In the genomic region with DNA sequence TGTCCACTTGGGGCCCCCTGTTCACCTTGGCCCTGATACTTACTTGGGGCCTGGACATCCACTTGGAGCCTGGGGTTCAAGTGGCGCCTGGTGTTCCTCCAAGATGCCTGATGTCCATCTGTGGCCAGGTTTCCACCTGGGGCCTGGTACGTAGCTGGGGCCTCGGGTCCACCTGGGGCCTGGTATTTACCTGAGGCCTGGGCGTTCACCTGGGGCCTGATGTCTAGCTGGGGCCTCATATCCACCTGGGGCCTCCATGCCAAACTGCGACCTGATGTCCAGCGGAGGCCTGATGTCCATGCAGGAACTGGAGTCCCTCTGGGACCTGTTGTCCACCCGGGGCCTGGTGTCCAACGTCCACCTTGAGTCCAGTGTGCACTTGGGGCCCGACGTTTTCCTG, we compare ENCODE assay signal across 4 cellular contexts.
DNase-seq lines count a peak whose midpoint lies in the region; TF ChIP-seq lines count a peak whose summit lies in the region.
"Not testable (repeated sequence)": the region's sequence is repeated elsewhere in the genome, so short reads cannot be mapped to it uniquely, and the experiment has no call there.

No MANE protein-coding gene starts in this region.

- not testable (repeated sequence) for H3K79me2 ChIP-seq in H9 (ENCODE audit: insufficient read depth, low read length)

- H3K23ac ChIP-seq in H9 (ENCODE audit: insufficient read length, low read depth, low read length), result not testable (repeated sequence)

- H3K9me3 Mint-ChIP-seq in H9, result not testable (repeated sequence)

- H3K4me2 ChIP-seq in H9 (ENCODE audit: insufficient read depth, insufficient read length, low read length), result not testable (repeated sequence)

- intact Hi-C loops in sigmoid colon (cut with DNase I), result not testable (repeated sequence)

- WGBS in H9 (ENCODE audit: extremely low coverage, insufficient read length, low lambda C conversion rate), result no CpG with 5 or more reads among the region's 10 CpGs
- WGBS in sigmoid colon, 2 donors, result 95 to 97% methylated on average over 7 of the region's 10 CpGs

- TF ChIP-seq POLR2A in sigmoid colon (IDR thresholded peaks at IDR 0.05), result not testable (repeated sequence)

- H2BK5ac ChIP-seq in H9 (ENCODE audit: insufficient read length, low read length), result not testable (repeated sequence)

- not testable (repeated sequence) for H3K18ac ChIP-seq in H9 (ENCODE audit: insufficient read length, low read depth, low read length)

- H3K27me3 ChIP-seq in H9 (ENCODE audit: insufficient read depth, low read length); sigmoid colon: not testable (repeated sequence)

- H3K27me3 Mint-ChIP-seq in H9 (ENCODE audit: low read depth), result not testable (repeated sequence)

- not testable (repeated sequence) for H3K4me3 Mint-ChIP-seq in H9

- H2BK15ac ChIP-seq in H9 (ENCODE audit: low read depth, low read length), result not testable (repeated sequence)

- not testable (repeated sequence) for H3K4me1 Mint-ChIP-seq in H9

- H2AK5ac ChIP-seq in H9 (ENCODE audit: insufficient read length, low read length), result not testable (repeated sequence)

- not testable (repeated sequence) for TF ChIP-seq EP300 in sigmoid colon (IDR thresholded peaks at IDR 0.05)

- H3K36me3 ChIP-seq in sigmoid colon, result not testable (repeated sequence)

- H4K20me1 ChIP-seq in H9 (ENCODE audit: control insufficient read depth, insufficient read depth, insufficient read length), result not testable (repeated sequence)

- H4K8ac ChIP-seq in H9 (replicated peaks; ENCODE audit: insufficient read length, low read depth, low read length), result not testable (repeated sequence)

- H3K23me2 ChIP-seq in H9 (ENCODE audit: insufficient read length, low read depth, low read length, poor library complexity, severe bottlenecking), result not testable (repeated sequence)

- not testable (repeated sequence) for H2BK120ac ChIP-seq in H9 (ENCODE audit: low read depth, low read length, poor library complexity, severe bottlenecking)

- H4K91ac ChIP-seq in H9 (ENCODE audit: insufficient read length, low read depth, low read length), result not testable (repeated sequence)

- H3K27ac Mint-ChIP-seq in H9, result not testable (repeated sequence)

- not testable (repeated sequence) for H3K9ac ChIP-seq in H9 (ENCODE audit: extremely low read depth, insufficient read length, low read length)

- TF ChIP-seq CTCF in H9 (conservative IDR thresholded peaks at IDR 0.05); sigmoid colon (IDR thresholded peaks at IDR 0.05): not testable (repeated sequence)

- H3K4me3 ChIP-seq in sigmoid colon, result not testable (repeated sequence)

- H3K4me1 ChIP-seq in H9 (ENCODE audit: insufficient read depth, low read length); sigmoid colon: not testable (repeated sequence)

- not testable (repeated sequence) for H2BK12ac ChIP-seq in H9 (ENCODE audit: insufficient read length, low read depth, low read length)

- not testable (repeated sequence) for H3K79me1 ChIP-seq in H9 (ENCODE audit: insufficient read depth, low read depth, low read length, poor library complexity, severe bottlenecking)

- H3K36me3 Mint-ChIP-seq in H9 (ENCODE audit: insufficient read depth in 1 of 3, low read depth in 3 of 3), result not testable (repeated sequence)

- not testable (repeated sequence) for H3T11ph ChIP-seq in H9 (ENCODE audit: low read length)

- not testable (repeated sequence) for H3K27ac ChIP-seq in H9 (ENCODE audit: insufficient read length, low read depth, low read length); sigmoid colon

- not testable (repeated sequence) for H3K14ac ChIP-seq in H9 (ENCODE audit: insufficient read depth, low read length)

- peak; percentile 4 for DNase-seq in H9
- peak; percentile 56 for DNase-seq in activated effector memory CD4-positive, alpha-beta T cell treated with anti-CD3 and anti-CD28 coated beads, Interleukin-2, amount 50 U/mL, for 16 hours
- DNase-seq in islet precursor cell, result peak; percentile 17
- DNase-seq in sigmoid colon, result peak; percentile 50

- not testable (repeated sequence) for H3K4ac ChIP-seq in H9 (ENCODE audit: low read depth, low read length)

- not testable (repeated sequence) for H3K9me3 ChIP-seq in H9 (ENCODE audit: control insufficient read depth, low read depth, low read length); sigmoid colon

- H2BK20ac ChIP-seq in H9 (ENCODE audit: low read depth, low read length, poor library complexity, severe bottlenecking), result not testable (repeated sequence)

- not testable (repeated sequence) for H4K5ac ChIP-seq in H9 (ENCODE audit: insufficient read length, low read depth, low read length)

- not testable (repeated sequence) for H3K56ac ChIP-seq in H9 (ENCODE audit: insufficient read length, low read depth, low read length)

- not testable (repeated sequence) for H2AFZ ChIP-seq in H9 (ENCODE audit: low read length)

Comparison
In these comparisons a context has a peak if more than half of its experiments do, and no peak if none do; other contexts are left out.
1. DNase-seq: peak in every context shown above with its lines; median percentile 56 in activated effector memory CD4-positive, alpha-beta T cell treated with anti-CD3 and anti-CD28 coated beads, Interleukin-2, amount 50 U/mL, for 16 hours; 50 in sigmoid colon; 17 in islet precursor cell; 4 in H9.